Comparison of ENCODE assay signal across 2 cellular contexts in genomic region chr14:97866664-97867063, GRCh38.
A peak's percentile ranks its signal among the peaks of the same experiment; 100 is the strongest.
TF ChIP-seq lines count a peak whose summit lies in the region.

No MANE protein-coding gene starts in this region.

TF ChIP-seq in H1, 55 proteins besides CTCF, POLR2A, EP300 and RAD21:
- TF ChIP-seq EGR1 (IDR thresholded peaks at IDR 0.05; ENCODE audit: borderline replicate concordance, low read depth, low read length) (no peak), ATF2 (IDR thresholded peaks at IDR 0.05; ENCODE audit: low read length) (peak; percentile 61; the same call in 1 of the 2 replicates), SIX5 (IDR thresholded peaks at IDR 0.05; ENCODE audit: low read depth, low read length) (no peak), CBX5 (IDR thresholded peaks at IDR 0.05; ENCODE audit: low read depth, low read length) (no peak), CREB1 (IDR thresholded peaks at IDR 0.05) (no peak), ZNF274 (IDR thresholded peaks at IDR 0.05; ENCODE audit: borderline replicate concordance, extremely low read depth, low read length) (no peak)
- TF ChIP-seq, protein P1, sequence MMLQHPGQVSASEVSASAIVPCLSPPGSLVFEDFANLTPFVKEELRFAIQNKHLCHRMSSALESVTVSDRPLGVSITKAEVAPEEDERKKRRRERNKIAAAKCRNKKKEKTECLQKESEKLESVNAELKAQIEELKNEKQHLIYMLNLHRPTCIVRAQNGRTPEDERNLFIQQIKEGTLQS (IDR thresholded peaks at IDR 0.05; ENCODE audit: insufficient read depth, low read depth, low read length): no peak
TF ChIP-seq in H1: peak in this region for 1.

TF ChIP-seq in HEK293T, 16 proteins besides CTCF, POLR2A, EP300 and RAD21:
- no peak for TF ChIP-seq CTBP1 (IDR thresholded peaks at IDR 0.05; ENCODE audit: borderline replicate concordance)
- no peak for TF ChIP-seq NFRKB (IDR thresholded peaks at IDR 0.05)
- TF ChIP-seq FOXK2 (IDR thresholded peaks at IDR 0.05): no peak
- TF ChIP-seq TARDBP (IDR thresholded peaks at IDR 0.05): no peak
- no peak for TF ChIP-seq HDGF (IDR thresholded peaks at IDR 0.05; ENCODE audit: borderline replicate concordance)
- no peak for TF ChIP-seq FOXA1 (IDR thresholded peaks at IDR 0.05)
- no peak for TF ChIP-seq BHLHE40 (IDR thresholded peaks at IDR 0.05; ENCODE audit: borderline replicate concordance)
